In genomic region chr3:101972430-101973162, GRCh38 we compare ENCODE assay signal across 18 cellular contexts.
"Had no signal": no experiment of that assay in that cellular context is flagged by ENCODE, and none has a peak within 500 bp of the region (broad histone marks: within the 10 kb centered on the region; RNA-seq: fewer than 3 reads in every experiment).

No MANE protein-coding gene starts in this region.

- H3K4me3 Mint-ChIP-seq: activated naive CD4-positive, alpha-beta T cell treated with anti-CD3 and anti-CD28 coated beads, Interleukin-2, amount 50 U/mL, for 24 hours; activated T-cell treated with anti-CD3 and anti-CD28 coated beads, Interleukin-2, amount 50 U/mL, for 4 hours; central memory CD8-positive, alpha-beta T cell; naive B cell had no signal

- H3K4me3 ChIP-seq: body of pancreas, coronary artery, lower lobe of right lung, pancreas, spleen, thyroid gland had no signal

- H3K36me3 Mint-ChIP-seq: activated naive CD4-positive, alpha-beta T cell treated with anti-CD3 and anti-CD28 coated beads, Interleukin-2, amount 50 U/mL, for 24 hours had no signal

- H3K9me3 Mint-ChIP-seq: central memory CD8-positive, alpha-beta T cell had no signal

- H3K27ac ChIP-seq: body of pancreas, coronary artery, lower lobe of right lung, pancreas, thyroid gland had no signal

- H3K27me3 ChIP-seq: body of pancreas, pancreas, spleen, thyroid gland had no signal

- H3K36me3 ChIP-seq: lower lobe of right lung, pancreas, spleen, thyroid gland had no signal

- H3K27ac Mint-ChIP-seq: activated naive CD4-positive, alpha-beta T cell treated with anti-CD3 and anti-CD28 coated beads, Interleukin-2, amount 50 U/mL, for 24 hours had no signal

- H3K27me3 Mint-ChIP-seq: activated naive CD4-positive, alpha-beta T cell treated with anti-CD3 and anti-CD28 coated beads, Interleukin-2, amount 50 U/mL, for 24 hours; central memory CD8-positive, alpha-beta T cell; naive B cell had no signal

- H3K4me1 ChIP-seq: lower lobe of right lung, thyroid gland had no signal

- H3K9me3 ChIP-seq: body of pancreas, lower lobe of right lung, pancreas, spleen, thyroid gland had no signal

- DNase-seq: activated CD4-positive, alpha-beta T cell treated with anti-CD3 and anti-CD28 coated beads, Interleukin-2, amount 50 U/mL, for 48 hours; activated CD4-positive, CD25-positive, alpha-beta regulatory T cell treated with anti-CD3 and anti-CD28 coated beads, Interleukin-2, amount 50 U/mL, for 72 hours; activated effector memory CD4-positive, alpha-beta T cell treated with anti-CD3 and anti-CD28 coated beads, Interleukin-2, amount 50 U/mL, for 16 hours; activated T-cell treated with anti-CD3 and anti-CD28 coated beads, Interleukin-2, amount 50 U/mL, for 4 hours; amygdala; body of pancreas; foreskin fibroblast; left colon; lower lobe of right lung; naive B cell; pancreas; spleen; T-helper 1 cell; thyroid gland had no signal

- ATAC-seq: activated T-cell treated with anti-CD3 and anti-CD28 coated beads, Interleukin-2, amount 50 U/mL, for 4 hours; body of pancreas; left colon; lower lobe of right lung; pancreas; sciatic nerve had no signal
